Comparison of ENCODE assay signal across 23 cellular contexts in genomic region chr11:120052196-120052775, GRCh38.
"Had no signal": no experiment of that assay in that cellular context is flagged by ENCODE, and none has a peak within 500 bp of the region (broad histone marks: within the 10 kb centered on the region; RNA-seq: fewer than 3 reads in every experiment).

No MANE protein-coding gene starts in this region.

- H3K4me3 ChIP-seq: cardiac muscle cell, SK-N-MC had no signal

- H3K27me3 ChIP-seq: brain microvascular endothelial cell, cardiac muscle cell had no signal

- ATAC-seq: activated CD4-positive, CD25-positive, alpha-beta regulatory T cell treated with anti-CD3 and anti-CD28 coated beads, Interleukin-2, amount 50 U/mL, for 24 hours; activated CD8-positive, alpha-beta T cell treated with anti-CD3 and anti-CD28 coated beads, Interleukin-2, amount 10 ng/mL, durations not matched to agents 7 days and 5 days; activated T-cell treated with anti-CD3 and anti-CD28 coated beads, Interleukin-2, amount 50 U/mL, for 72 hours; Panc1; Right ventricle myocardium inferior had no signal

- H3K36me3 ChIP-seq: brain microvascular endothelial cell, cardiac muscle cell had no signal

- DNase-seq: activated CD4-positive, alpha-beta T cell treated with anti-CD3 and anti-CD28 coated beads for 4 hours; activated CD8-positive, alpha-beta T cell treated with anti-CD3 and anti-CD28 coated beads, Interleukin-2, amount 10 ng/mL, durations not matched to agents 7 days and 5 days; activated gamma-delta T cell treated with Interleukin-2 at 50 U/mL for 16 hours; activated naive CD4-positive, alpha-beta T cell treated with anti-CD3 and anti-CD28 coated beads, Interleukin-2, amount 10 ng/mL, durations not matched to agents 7 days and 5 days; activated naive CD8-positive, alpha-beta T cell treated with anti-CD3 and anti-CD28 coated beads for 36 hours; activated T-cell treated with anti-CD3 and anti-CD28 coated beads, Interleukin-2, amount 50 U/mL, for 72 hours; brain microvascular endothelial cell; NCI-H1105; NCI-H1436 treated with DMSO at 0.1 percent for 48 hours; NCI-H187; NCI-H2081; NCI-H510A treated with DMSO at 0.1 percent for 48 hours; NCI-H69; NK-92 treated with Interleukin-12 subunit alpha and Interleukin-12 subunit beta, amount 100 ng/mL, for 24 hours; OCI-M1; RPMI8226; T-helper 1 cell had no signal

- H3K27ac ChIP-seq: brain microvascular endothelial cell, cardiac muscle cell, KMS-11, SK-N-MC had no signal
